ENCODE assay signal across 18 cellular contexts in genomic region chr17:17832040-17832363, GRCh38. TPM values are rescaled to one million over a fixed set of nuclear protein-coding genes. Genes with fewer than 3 reads are reported as not detected.
DNase-seq lines count a peak whose midpoint lies in the region; ATAC-seq and TF ChIP-seq lines count a peak whose summit lies in the region.
"Had no signal": no experiment of that assay in that cellular context is flagged by ENCODE, and none has a peak within 500 bp of the region (broad histone marks: within the 10 kb centered on the region; RNA-seq: fewer than 3 reads in every experiment).

No MANE protein-coding gene starts in this region.

- DNase-seq in Caco-2 (no peak), NCI-H82 treated with DMSO at 0.1 percent for 48 hours (lab: John Stamatoyannopoulos, UW; ENCODE audit: unreplicated experiment) (peak; percentile 62), esophagus muscularis mucosa (ENCODE audit: extremely low spot score) (no peak), progenitor cell of endocrine pancreas (ENCODE audit: low spot score, unreplicated experiment) (no peak), mucosa of descending colon (no peak), Kasumi-1 (lab: John Stamatoyannopoulos, UW) (no peak)
- DNase-seq: activated CD4-positive, alpha-beta T cell treated with anti-CD3 and anti-CD28 coated beads, Interleukin-2, amount 50 U/mL, for 4 hours; activated effector memory CD4-positive, alpha-beta T cell treated with Interleukin-2 at 50 U/mL for 16 hours; effector memory CD4-positive, alpha-beta T cell; foreskin keratinocyte; GF-D8; NCI-H2029; NCI-H526 treated with DMSO at 0.1 percent for 48 hours; stimulated activated CD4-positive, alpha-beta T cell treated with anti-CD3 and anti-CD28 coated beads, Interleukin-4, amount 100 ng/mL, for 1 hour; T-helper 9 cell had no signal

- H3K27ac ChIP-seq in esophagus muscularis mucosa (replicated peaks in 1 of 4) = peak overlapping the region in 3 of 4 donors; percentile 42 to 72 (median 71)
- H3K27ac ChIP-seq: foreskin keratinocyte had no signal

- H3K36me3 ChIP-seq in Caco-2 (ENCODE audit: control insufficient read depth, insufficient read depth, low read length) = peaks cover 1% of the 10 kb centered on the region; the same call in 1 of the 2 replicates
- H3K36me3 ChIP-seq in esophagus muscularis mucosa = peaks cover 0 to 8% (median 0%) of the 10 kb centered on the region in 4 donors
- no peaks in the 10 kb centered on the region for H3K36me3 ChIP-seq in mucosa of descending colon (ENCODE audit: low read depth)

- no peak for TF ChIP-seq POLR2A in esophagus muscularis mucosa (IDR thresholded peaks at IDR 0.05; ENCODE audit: low read depth)

- 78% methylated on average over 2 of the region's 2 CpGs for WGBS in esophagus muscularis mucosa

- POLR2A ChIA-PET in Caco-2 (lab: Charles Lee) = no interaction called here

- H3K4me3 ChIP-seq in Caco-2 (ENCODE audit: low read depth, low read length) (no peak overlapping the region), esophagus muscularis mucosa (no peak overlapping the region), mucosa of descending colon (no peak overlapping the region)

- no TSS peak for BruUV-seq in Caco-2 (replicated peaks; lab: Mats Ljungman, UMichigan)

- H3K9me3 Mint-ChIP-seq in Caco-2 (ENCODE audit: unreplicated experiment) = no peaks in the 10 kb centered on the region
- no peaks in the 10 kb centered on the region for H3K9me3 Mint-ChIP-seq in progenitor cell of endocrine pancreas (ENCODE audit: low read depth)
- H3K9me3 Mint-ChIP-seq: stimulated activated effector memory CD8-positive, alpha-beta T cell treated with anti-CD3 and anti-CD28 coated beads, Interleukin-12 subunit alpha, Interleukin-12 subunit beta, amount 100 ng/mL, for 72 hours had no signal

- no peaks in the 10 kb centered on the region for H3K27me3 ChIP-seq in Caco-2 (replicated peaks; ENCODE audit: control insufficient read depth, insufficient read depth, low read length)
- no peaks in the 10 kb centered on the region for H3K27me3 ChIP-seq in esophagus muscularis mucosa
- H3K27me3 ChIP-seq: foreskin keratinocyte had no signal

- TF ChIP-seq CTCF in Caco-2 (IDR thresholded peaks at IDR 0.05; ENCODE audit: insufficient read depth in 1 of 2, low read depth in 1 of 2, low read length in 1 of 2, severe bottlenecking in 1 of 2, unreplicated experiment in 1 of 2) (no peak), esophagus muscularis mucosa (IDR thresholded peaks at IDR 0.05) (no peak), progenitor cell of endocrine pancreas (IDR thresholded peaks at IDR 0.05; ENCODE audit: unreplicated experiment) (no peak), mucosa of descending colon (IDR thresholded peaks at IDR 0.05) (no peak)

- peaks cover 63% of the 10 kb centered on the region for H3K36me3 Mint-ChIP-seq in Caco-2 (ENCODE audit: insufficient read depth, unreplicated experiment)
- peaks cover 2% of the 10 kb centered on the region for H3K36me3 Mint-ChIP-seq in progenitor cell of endocrine pancreas (ENCODE audit: insufficient read depth)

- ATAC-seq in mucosa of descending colon (no peak), GM18868 (IDR thresholded peaks at IDR 0.05; ENCODE audit: unreplicated experiment) (no peak), GM19397 (IDR thresholded peaks at IDR 0.05; ENCODE audit: unreplicated experiment) (no peak)
- ATAC-seq: foreskin keratinocyte; stimulated activated effector memory CD8-positive, alpha-beta T cell treated with anti-CD3 and anti-CD28 coated beads, Interleukin-12 subunit alpha, Interleukin-12 subunit beta, amount 100 ng/mL, for 72 hours had no signal

- peaks cover 17% of the 10 kb centered on the region for H3K4me1 ChIP-seq in Caco-2
- H3K4me1 ChIP-seq in esophagus muscularis mucosa = peaks cover 35 to 81% (median 76%) of the 10 kb centered on the region in 4 donors
- H3K4me1 ChIP-seq in mucosa of descending colon (ENCODE audit: low read depth) = peaks cover 48% of the 10 kb centered on the region

- H3K27me3 Mint-ChIP-seq in Caco-2 (ENCODE audit: insufficient read depth, unreplicated experiment) = no peaks in the 10 kb centered on the region
- H3K27me3 Mint-ChIP-seq in progenitor cell of endocrine pancreas = no peaks in the 10 kb centered on the region

- H3K9me3 ChIP-seq in Caco-2 (no peaks in the 10 kb centered on the region), esophagus muscularis mucosa (no peaks in the 10 kb centered on the region), mucosa of descending colon (no peaks in the 10 kb centered on the region)

- intact Hi-C loops in Caco-2 (cut with micrococcal nuclease; ENCODE audit: unreplicated experiment) (no loop called here), esophagus muscularis mucosa (cut with DNase I) (no loop called here), mucosa of descending colon (cut with DNase I, micrococcal nuclease) (no loop called here)

- no peak for TF ChIP-seq EP300 in esophagus muscularis mucosa (IDR thresholded peaks at IDR 0.05)

- CTCF ChIA-PET in Caco-2 (lab: Charles Lee) = no interaction called here

- H3K27ac Mint-ChIP-seq in Caco-2 (ENCODE audit: unreplicated experiment) (peak overlapping the region; percentile 45), progenitor cell of endocrine pancreas (peak overlapping the region; percentile 91)
- H3K27ac Mint-ChIP-seq: stimulated activated effector memory CD8-positive, alpha-beta T cell treated with anti-CD3 and anti-CD28 coated beads, Interleukin-12 subunit alpha, Interleukin-12 subunit beta, amount 100 ng/mL, for 72 hours had no signal

- no peak overlapping the region for H3K4me3 Mint-ChIP-seq in Caco-2 (ENCODE audit: unreplicated experiment)
- no peak overlapping the region for H3K4me3 Mint-ChIP-seq in progenitor cell of endocrine pancreas (ENCODE audit: low read depth)
- H3K4me3 Mint-ChIP-seq: stimulated activated effector memory CD8-positive, alpha-beta T cell treated with anti-CD3 and anti-CD28 coated beads, Interleukin-12 subunit alpha, Interleukin-12 subunit beta, amount 100 ng/mL, for 72 hours had no signal

- H3K4me1 Mint-ChIP-seq in Caco-2 (ENCODE audit: low read depth, unreplicated experiment) (peaks cover 17% of the 10 kb centered on the region), progenitor cell of endocrine pancreas (ENCODE audit: low read depth) (peaks cover 28% of the 10 kb centered on the region)

RNA-seq across cellular contexts. Expression of gene SREBF1, which starts 4.8 kb away (rescaled TPM):
- total RNA-seq in Caco-2 (2022) (109 and 118 TPM in 2 replicates), esophagus muscularis mucosa (10 to 100 TPM; 28.1 to 62.6 (median 39.7) TPM), progenitor cell of endocrine pancreas (85.0 and 98.9 TPM in 2 replicates), mucosa of descending colon (100 to 1,000 TPM; 161 to 179 (median 170) TPM)
